21 cellular contexts compared by ENCODE assay signal in genomic region chr1:43327549-43328292, GRCh38. TPM values are rescaled to one million over a fixed set of nuclear protein-coding genes. Genes with fewer than 3 reads are reported as not detected.
"Had no signal": no experiment of that assay in that cellular context is flagged by ENCODE, and none has a peak within 500 bp of the region (broad histone marks: within the 10 kb centered on the region; RNA-seq: fewer than 3 reads in every experiment).

No MANE protein-coding gene starts in this region.

- H3K4me3 Mint-ChIP-seq: activated CD4-positive, alpha-beta T cell treated with anti-CD3 and anti-CD28 coated beads, Interleukin-2, amount 10 ng/mL, durations not matched to agents 7 days and 5 days; activated naive CD4-positive, alpha-beta T cell treated with anti-CD3 and anti-CD28 coated beads for 36 hours; memory B cell; natural killer cell treated with Interleukin-12 subunit alpha and Interleukin-12 subunit beta and Interleukin-15 and Interleukin-18, amount 100 ng/mL, for 72 hours had no signal

- H3K9me3 ChIP-seq: adrenal gland, psoas muscle had no signal

- H3K27ac Mint-ChIP-seq: activated CD4-positive, alpha-beta T cell treated with anti-CD3 and anti-CD28 coated beads, Interleukin-2, amount 10 ng/mL, durations not matched to agents 7 days and 5 days; activated naive CD4-positive, alpha-beta T cell treated with anti-CD3 and anti-CD28 coated beads for 36 hours; memory B cell; natural killer cell treated with Interleukin-12 subunit alpha and Interleukin-12 subunit beta and Interleukin-15 and Interleukin-18, amount 100 ng/mL, for 72 hours had no signal

- H3K4me3 ChIP-seq: adrenal gland, coronary artery, heart right ventricle, left lung, psoas muscle, sigmoid colon had no signal

- H3K27me3 Mint-ChIP-seq: activated CD4-positive, alpha-beta T cell treated with anti-CD3 and anti-CD28 coated beads, Interleukin-2, amount 10 ng/mL, durations not matched to agents 7 days and 5 days; memory B cell; natural killer cell treated with Interleukin-12 subunit alpha and Interleukin-12 subunit beta and Interleukin-15 and Interleukin-18, amount 100 ng/mL, for 72 hours had no signal

- DNase-seq: activated CD4-positive, alpha-beta T cell treated with anti-CD3 and anti-CD28 coated beads, Interleukin-2, amount 10 ng/mL, durations not matched to agents 7 days and 5 days; activated CD4-positive, CD25-positive, alpha-beta regulatory T cell; activated CD8-positive, alpha-beta memory T cell treated with anti-CD3 and anti-CD28 coated beads for 24 hours; activated naive CD4-positive, alpha-beta T cell treated with anti-CD3 and anti-CD28 coated beads for 36 hours; adrenal gland; caudate nucleus; effector CD8-positive, alpha-beta T cell; heart right ventricle; islet precursor cell; left lung; psoas muscle; sigmoid colon; stimulated activated naive CD4-positive, alpha-beta T cell; substantia nigra; trophoblast cell had no signal

- ATAC-seq: heart right ventricle; left lung; natural killer cell treated with Interleukin-12 subunit alpha and Interleukin-12 subunit beta and Interleukin-15 and Interleukin-18, amount 100 ng/mL, for 72 hours; psoas muscle had no signal

- H3K4me1 Mint-ChIP-seq: memory B cell had no signal

RNA-seq across cellular contexts. Expression of gene MPL, which starts 9.9 kb away (rescaled TPM):
- total RNA-seq: activated CD4-positive, alpha-beta T cell treated with anti-CD3 and anti-CD28 coated beads, Interleukin-2, amount 10 ng/mL, durations not matched to agents 7 days and 5 days; activated naive CD4-positive, alpha-beta T cell treated with anti-CD3 and anti-CD28 coated beads for 36 hours; epithelial cell of proximal tubule; frontal cortex; natural killer cell treated with Interleukin-12 subunit alpha and Interleukin-12 subunit beta and Interleukin-15 and Interleukin-18, amount 100 ng/mL, for 72 hours; sigmoid colon had no signal

RNA-seq across cellular contexts. Expression of gene TIE1, which starts 26.9 kb away (rescaled TPM):
- total RNA-seq: activated CD4-positive, alpha-beta T cell treated with anti-CD3 and anti-CD28 coated beads, Interleukin-2, amount 10 ng/mL, durations not matched to agents 7 days and 5 days; activated naive CD4-positive, alpha-beta T cell treated with anti-CD3 and anti-CD28 coated beads for 36 hours had no signal

RNA-seq across cellular contexts. Expression of gene C1orf210, which starts 42.3 kb away (rescaled TPM):
- total RNA-seq: activated CD4-positive, alpha-beta T cell treated with anti-CD3 and anti-CD28 coated beads, Interleukin-2, amount 10 ng/mL, durations not matched to agents 7 days and 5 days; activated naive CD4-positive, alpha-beta T cell treated with anti-CD3 and anti-CD28 coated beads for 36 hours; adrenal gland; frontal cortex; heart right ventricle; natural killer cell treated with Interleukin-12 subunit alpha and Interleukin-12 subunit beta and Interleukin-15 and Interleukin-18, amount 100 ng/mL, for 72 hours; omental fat pad; psoas muscle had no signal
